21 cellular contexts compared by ENCODE assay signal in genomic region chr9:38373679-38374078, GRCh38. TPM values are rescaled to one million over a fixed set of nuclear protein-coding genes. Genes with fewer than 3 reads are reported as not detected.
DNase-seq lines count a peak whose midpoint lies in the region; ATAC-seq, FAIRE-seq and TF ChIP-seq lines count a peak whose summit lies in the region.
"Had no signal": no experiment of that assay in that cellular context is flagged by ENCODE, and none has a peak within 500 bp of the region (broad histone marks: within the 10 kb centered on the region; RNA-seq: fewer than 3 reads in every experiment).

No MANE protein-coding gene starts in this region.

- peaks cover 4% of the 10 kb centered on the region for H3K27me3 Mint-ChIP-seq in activated naive CD8-positive, alpha-beta T cell treated with anti-CD3 and anti-CD28 coated beads for 36 hours

- no peak for ATAC-seq in K562
- no peak for ATAC-seq in left colon
- no peak for ATAC-seq in GM21423 (IDR thresholded peaks at IDR 0.05; ENCODE audit: unreplicated experiment)
- ATAC-seq: A549 had no signal

- H3K9me3 ChIP-seq in OCI-LY3 (ENCODE audit: insufficient read depth, low read length) (no peaks in the 10 kb centered on the region), K562 (replicated peaks; ENCODE audit: control insufficient read depth, insufficient read depth, low read depth, low read length) (no peaks in the 10 kb centered on the region), sigmoid colon (no peaks in the 10 kb centered on the region)
- H3K9me3 ChIP-seq: A549 had no signal

- no peak for TF ChIP-seq EP300 in K562 (IDR thresholded peaks at IDR 0.05; ENCODE audit: low read length)
- TF ChIP-seq EP300 in sigmoid colon (IDR thresholded peaks at IDR 0.05): no peak

- H3K4me3 Mint-ChIP-seq in activated naive CD8-positive, alpha-beta T cell treated with anti-CD3 and anti-CD28 coated beads for 36 hours: no peak overlapping the region
- H3K4me3 Mint-ChIP-seq: CD4-positive, alpha-beta T cell; H9 had no signal

- H4K20me1 ChIP-seq in OCI-LY3 (ENCODE audit: insufficient read depth, low read length): no peaks in the 10 kb centered on the region
- H4K20me1 ChIP-seq in K562 (replicated peaks; ENCODE audit: control insufficient read depth, insufficient read depth, low read length): 0 out of 2 replicates have a peak, but pooled peaks cover 4% of the 10 kb centered on the region

- WGBS in K562 (ENCODE audit: insufficient coverage, low coverage, missing lambda C conversion rate): 0% methylated on average over 3 of the region's 3 CpGs
- WGBS in sigmoid colon, 2 donors: 78 to 81% methylated on average over 3 of the region's 3 CpGs

- TF ChIP-seq POLR2A in K562 (conservative IDR thresholded peaks at IDR 0.05) (no peak), sigmoid colon (IDR thresholded peaks at IDR 0.05) (no peak)

- no peak for TF ChIP-seq RAD21 in K562 (CRISPR knock-in tag; conservative IDR thresholded peaks at IDR 0.05 in 1 of 2, IDR thresholded peaks at IDR 0.05 in 1 of 2)

- POLR2A ChIA-PET in K562 (lab: Yijun Ruan, JAX): interaction anchor here (0.8 to 0.9 kb wide), 2 partner anchors 39 to 1968 kb away, joined by 3 read pairs; no protein-coding TSS in a partner anchor

- H3K9ac ChIP-seq in OCI-LY3 (ENCODE audit: low read length) (no peak overlapping the region), K562 (ENCODE audit: insufficient read depth in 1 of 2, low read depth in 2 of 2, low read length in 2 of 2) (no peak overlapping the region)

- TF ChIP-seq CTCF in OCI-LY3 (IDR thresholded peaks at IDR 0.05; ENCODE audit: low read depth, low read length): peak; percentile 17
- TF ChIP-seq CTCF in K562 (IDR thresholded peaks at IDR 0.05 in 2 of 3, conservative IDR thresholded peaks at IDR 0.05 in 1 of 3; ENCODE audit: insufficient read depth in 2 of 3, low read depth in 1 of 3, low read length in 3 of 3): no peak
- TF ChIP-seq CTCF in sigmoid colon (IDR thresholded peaks at IDR 0.05): no peak

- intact Hi-C loops in K562 (cut with micrococcal nuclease) (no loop called here), sigmoid colon (cut with DNase I) (no loop called here), left colon (cut with DNase I, micrococcal nuclease) (no loop called here)

- no peak overlapping the region for H3K4me3 ChIP-seq in OCI-LY3 (ENCODE audit: low read length)
- H3K4me3 ChIP-seq in K562: no peak overlapping the region
- H3K4me3 ChIP-seq in sigmoid colon: no peak overlapping the region
- H3K4me3 ChIP-seq: A549 had no signal

- H3K36me3 ChIP-seq in OCI-LY3 (replicated peaks; ENCODE audit: low read depth, low read length): no peaks in the 10 kb centered on the region
- H3K36me3 ChIP-seq in K562 (ENCODE audit: control insufficient read depth, insufficient read depth, low read length): no peaks in the 10 kb centered on the region
- no peaks in the 10 kb centered on the region for H3K36me3 ChIP-seq in sigmoid colon

- BruUV-seq in K562 (replicated peaks; lab: Mats Ljungman, UMichigan): no TSS peak

- DNase-seq in activated effector memory CD4-positive, alpha-beta T cell treated with anti-CD3 and anti-CD28 coated beads, Interleukin-2, amount 50 U/mL, for 16 hours: peak; percentile 5
- DNase-seq in activated effector memory CD4-positive, alpha-beta T cell treated with Interleukin-2 at 50 U/mL for 16 hours: no peak
- DNase-seq in K562 (ENCODE audit: extremely low read depth in 1 of 4, low spot score in 3 of 4) (no peak), sigmoid colon (no peak), left colon (no peak)
- DNase-seq in activated naive CD8-positive, alpha-beta T cell treated with anti-CD3 and anti-CD28 coated beads for 36 hours: no peak
- DNase-seq: AML-193; CD4-positive, alpha-beta T cell; DMS153; DMS79; GDM1; H9; IMR-90; KBM-7 had no signal

- no peaks in the 10 kb centered on the region for H3K4me1 Mint-ChIP-seq in activated naive CD8-positive, alpha-beta T cell treated with anti-CD3 and anti-CD28 coated beads for 36 hours

- H3K27ac ChIP-seq in OCI-LY3 (ENCODE audit: low read length) (no peak overlapping the region), K562 (ENCODE audit: extremely low read depth, low read depth, low read length) (no peak overlapping the region), sigmoid colon (peak overlapping the region in 3 of 4 donors; percentile 60 to 78 (median 69))
- H3K27ac ChIP-seq: 22Rv1, A549, C4-2B had no signal

- H3K27me3 ChIP-seq in OCI-LY3 (ENCODE audit: low read depth, low read length) (peaks cover 20% of the 10 kb centered on the region), K562 (ENCODE audit: control insufficient read depth in 2 of 2, insufficient read depth in 2 of 2, low read length in 2 of 2) (peaks cover 12 to 21% of the 10 kb centered on the region in 2 experiments; a peak in 3 of 5 replicates), sigmoid colon (no peaks in the 10 kb centered on the region)

- H3K9me1 ChIP-seq in K562 (ENCODE audit: control insufficient read depth, insufficient read depth, low read length): no peaks in the 10 kb centered on the region

- no peak overlapping the region for H3K27ac Mint-ChIP-seq in activated naive CD8-positive, alpha-beta T cell treated with anti-CD3 and anti-CD28 coated beads for 36 hours
- H3K27ac Mint-ChIP-seq: CD4-positive, alpha-beta T cell; H9 had no signal

- H3K79me2 ChIP-seq in OCI-LY3 (ENCODE audit: low read length) (no peaks in the 10 kb centered on the region), K562 (ENCODE audit: control insufficient read depth, insufficient read depth, low read length) (no peaks in the 10 kb centered on the region)

- no peak overlapping the region for H2AFZ ChIP-seq in OCI-LY3 (ENCODE audit: low read depth, low read length)
- H2AFZ ChIP-seq in K562 (ENCODE audit: low read depth, low read length): no peak overlapping the region

- no peaks in the 10 kb centered on the region for H3K9me3 Mint-ChIP-seq in activated naive CD8-positive, alpha-beta T cell treated with anti-CD3 and anti-CD28 coated beads for 36 hours
- H3K9me3 Mint-ChIP-seq: CD4-positive, alpha-beta T cell had no signal

- H3K36me3 Mint-ChIP-seq in activated naive CD8-positive, alpha-beta T cell treated with anti-CD3 and anti-CD28 coated beads for 36 hours: no peaks in the 10 kb centered on the region

- H3K4me2 ChIP-seq in OCI-LY3 (ENCODE audit: low read length) (no peak overlapping the region; the same call in 1 of the 2 replicates), K562 (ENCODE audit: insufficient read depth, low read length) (no peak overlapping the region)
- H3K4me2 ChIP-seq: A549 had no signal

- no peak for FAIRE-seq in K562 (lab: Jason Lieb, UNC)
- FAIRE-seq: A549, H1, HTR-8/SVneo had no signal

- in situ Hi-C loops in K562 (cut with MboI): loop anchor here (25.0 kb wide), 2 partner anchors 636 to 886 kb away; partner anchors contain the start of gene POLR1E

- peaks cover 6% of the 10 kb centered on the region; the same call in 1 of the 2 replicates for H3K4me1 ChIP-seq in OCI-LY3 (ENCODE audit: low read length)
- H3K4me1 ChIP-seq in K562 (replicated peaks in 1 of 2; ENCODE audit: control insufficient read depth in 2 of 2, insufficient read depth in 2 of 2, low read length in 2 of 2): no peaks in the 10 kb centered on the region
- H3K4me1 ChIP-seq in sigmoid colon: peaks cover 0 to 45% (median 25%) of the 10 kb centered on the region in 4 donors
- H3K4me1 ChIP-seq: A549 had no signal

- CTCF ChIA-PET in K562 (lab: Yijun Ruan, JAX; ENCODE audit: low intra/inter-chr PET ratio): interaction anchor here (0.6 to 8.4 kb wide), 2 partner anchors 27 to 214 kb away, joined by 3 to 113 read pairs; no protein-coding TSS in a partner anchor

RNA-seq across cellular contexts. Expression of gene ALDH1B1, which starts 18.8 kb away (rescaled TPM):
- total RNA-seq in K562 (2011; cell fraction: chromatin; rRNA removed; ENCODE audit: low replicate concordance): 16.1 and 24.5 TPM in 2 replicates
- total RNA-seq in K562 (2011; cell fraction: nucleolus; rRNA removed): 19.7 and 24.8 TPM in 2 replicates
- 16.6 and 20.7 TPM in 2 replicates for total RNA-seq in K562 (2011; cell fraction: nucleoplasm; rRNA removed)
- total RNA-seq in K562 (2014; rRNA removed): 24.1 and 37.6 TPM in 2 replicates
- total RNA-seq in K562 (2014; rRNA removed; fragmentation: Illumina TruSeq; extraction: Trizol): 29.5 and 33.6 TPM in 2 replicates
- 39.2 and 41.0 TPM in 2 replicates for total RNA-seq in K562 (2015; rRNA removed; fragmentation: Illumina TruSeq; extraction: Trizol)
- total RNA-seq in K562 (2021): 44.8 and 46.3 TPM in 2 replicates
- polyA plus RNA-seq in K562 (2011; rRNA removed): 27.4 and 30.8 TPM in 2 replicates
- polyA plus RNA-seq in K562 (2011; cell fraction: cytosol; rRNA removed): 25.5 and 37.7 TPM in 2 replicates
- 10.3 and 12.1 TPM in 2 replicates for polyA plus RNA-seq in K562 (2011; cell fraction: nucleus; rRNA removed)
- polyA plus RNA-seq in K562 (2012): 19.7 and 39.1 TPM in 2 replicates
- 46.5 and 51.6 TPM in 2 replicates for polyA plus RNA-seq in K562 (2014; fragmentation: Illumina TruSeq; extraction: Trizol)
- 10 to 100 TPM in 1 of 2 experiments, 1 to 10 TPM in 1; 8.6 to 12.7 TPM for polyA plus RNA-seq in K562 (2014; fragmentation: Nextera tagmentation; extraction: Ambion mirVana)
- 22.4 and 27.7 TPM in 2 replicates for polyA plus RNA-seq in K562 (2014; rRNA removed)
- polyA minus RNA-seq in K562 (2011; rRNA and poly(A)+ RNA removed): 50.6 and 57.9 TPM in 2 replicates
- polyA minus RNA-seq in K562 (2011; cell fraction: cytosol; rRNA and poly(A)+ RNA removed): 47.5 and 49.1 TPM in 2 replicates
- 10.2 and 12.7 TPM in 2 replicates for polyA minus RNA-seq in K562 (2011; cell fraction: nucleus; rRNA and poly(A)+ RNA removed)
- 100 to 1,000 TPM in 2 of 4 donors, 10 to 100 TPM in 2; 35.7 to 162 (median 101) TPM for total RNA-seq in sigmoid colon
- polyA plus RNA-seq in sigmoid colon: 10 to 100 TPM; 19.2 to 45.0 (median 24.0) TPM
- total RNA-seq in left colon: 10 to 100 TPM; 34.7 to 53.9 TPM
- total RNA-seq in activated naive CD8-positive, alpha-beta T cell treated with anti-CD3 and anti-CD28 coated beads for 36 hours: 10 to 100 TPM; 31.8 to 35.0 TPM

RNA-seq across cellular contexts. Expression of gene IGFBPL1, which starts 50.6 kb away (rescaled TPM):
- total RNA-seq in K562 (2011; cell fraction: chromatin; rRNA removed; ENCODE audit: low replicate concordance): not detected in 2 replicates
- not detected in 2 replicates for total RNA-seq in K562 (2011; cell fraction: nucleolus; rRNA removed)
- not detected in 2 replicates for total RNA-seq in K562 (2011; cell fraction: nucleoplasm; rRNA removed)
- total RNA-seq in K562 (2014; rRNA removed) (not detected in 2 replicates), K562 (2014; rRNA removed; fragmentation: Illumina TruSeq; extraction: Trizol) (not detected in 2 replicates), K562 (2015; rRNA removed; fragmentation: Illumina TruSeq; extraction: Trizol) (not detected in 2 replicates), K562 (2021) (not detected in 2 replicates), sigmoid colon (1 to 10 TPM in 2 of 4 donors, under 1 TPM in 1, not detected in 1; 0.36 to 2.2 (median 1.4) TPM), left colon (under 1 TPM; 0.25 to 0.52 TPM)
- polyA plus RNA-seq in K562 (2011; rRNA removed) (not detected in 2 replicates), K562 (2014; fragmentation: Illumina TruSeq; extraction: Trizol) (not detected in 2 replicates), K562 (2014; fragmentation: Nextera tagmentation; extraction: Ambion mirVana) (not detected), K562 (2014; rRNA removed) (not detected in 2 replicates), sigmoid colon (under 1 TPM in 1 of 3 donors, not detected in 2; 0.23 TPM)
- polyA plus RNA-seq in K562 (2011; cell fraction: cytosol; rRNA removed): not detected in 2 replicates
- not detected in 2 replicates for polyA plus RNA-seq in K562 (2011; cell fraction: nucleus; rRNA removed)
- not detected in 2 replicates for polyA plus RNA-seq in K562 (2012)
- not detected in 2 replicates for polyA minus RNA-seq in K562 (2011; rRNA and poly(A)+ RNA removed)
- polyA minus RNA-seq in K562 (2011; cell fraction: cytosol; rRNA and poly(A)+ RNA removed): not detected in 2 replicates
- polyA minus RNA-seq in K562 (2011; cell fraction: nucleus; rRNA and poly(A)+ RNA removed): not detected in 2 replicates
- not detected for total RNA-seq in activated naive CD8-positive, alpha-beta T cell treated with anti-CD3 and anti-CD28 coated beads for 36 hours
- total RNA-seq: CD4-positive, alpha-beta T cell; IMR-90 had no signal
- polyA plus RNA-seq: IMR-90 had no signal

Comparison
In these comparisons a context has a peak if more than half of its experiments do, and no peak if none do; other contexts are left out.
1. H3K27ac ChIP-seq: peak in sigmoid colon (3 of 4); none in OCI-LY3 (single experiment) and K562 (single experiment).